2 cellular contexts compared by ENCODE assay signal in genomic region chr13:49936085-49936942, GRCh38.
TF ChIP-seq lines count a peak whose summit lies in the region.

SPRYD7 (minus strand) TSS chr13:49936340; CDS start chr13:49936235, 105 bp downstream.

TF ChIP-seq in A549, 52 proteins besides CTCF, POLR2A, EP300 and RAD21 (continued from another document):
- TF ChIP-seq, protein P1, sequence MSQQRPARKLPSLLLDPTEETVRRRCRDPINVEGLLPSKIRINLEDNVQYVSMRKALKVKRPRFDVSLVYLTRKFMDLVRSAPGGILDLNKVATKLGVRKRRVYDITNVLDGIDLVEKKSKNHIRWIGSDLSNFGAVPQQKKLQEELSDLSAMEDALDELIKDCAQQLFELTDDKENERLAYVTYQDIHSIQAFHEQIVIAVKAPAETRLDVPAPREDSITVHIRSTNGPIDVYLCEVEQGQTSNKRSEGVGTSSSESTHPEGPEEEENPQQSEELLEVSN (IDR thresholded peaks at IDR 0.05; ENCODE audit: borderline replicate concordance, low read depth) = peak; percentile 34; the same call in 1 of the 2 replicates
- TF ChIP-seq CEBPB (IDR thresholded peaks at IDR 0.05) = no peak
- TF ChIP-seq MYC (IDR thresholded peaks at IDR 0.05; ENCODE audit: borderline replicate concordance, low read length) = 0 out of 2 replicates have a peak, but pooled peaks have one; percentile 61
- TF ChIP-seq SMC3 (IDR thresholded peaks at IDR 0.05) = peak; percentile 47; the same call in 2 of the 3 replicates
- no peak for TF ChIP-seq PBX3 (IDR thresholded peaks at IDR 0.05)
- TF ChIP-seq GATA3 (IDR thresholded peaks at IDR 0.05; ENCODE audit: borderline replicate concordance) = no peak
- no peak for TF ChIP-seq NPAS2 (CRISPR knock-in tag; IDR thresholded peaks at IDR 0.05; ENCODE audit: borderline replicate concordance)
- TF ChIP-seq ESRRA (IDR thresholded peaks at IDR 0.05; ENCODE audit: borderline replicate concordance, low read length) = no peak
- no peak for TF ChIP-seq ZC3H11A (IDR thresholded peaks at IDR 0.05)
- no peak for TF ChIP-seq NFE2L2 (conservative IDR thresholded peaks at IDR 0.05; ENCODE audit: low read length)
TF ChIP-seq in A549: peak in this region for 5.

TF ChIP-seq in K562, 482 proteins besides CTCF, POLR2A, EP300 and RAD21 (continued from another document and continues in another):
- TF ChIP-seq CTCFL (IDR thresholded peaks at IDR 0.05; ENCODE audit: borderline replicate concordance, insufficient read depth, low read depth, low read length, poor library complexity, severe bottlenecking) (peak; percentile 66), ZNF212 (CRISPR knock-in tag; IDR thresholded peaks at IDR 0.05) (no peak), HNRNPH1 (optimal IDR thresholded peaks at IDR 0.05; ENCODE audit: low read depth, low read length) (no peak), FOXK1 (CRISPR knock-in tag; IDR thresholded peaks at IDR 0.05; ENCODE audit: borderline replicate concordance) (no peak), CREB3 (tag; conservative IDR thresholded peaks at IDR 0.05; ENCODE audit: low read depth) (no peak), ZNF764 (CRISPR knock-in tag; IDR thresholded peaks at IDR 0.05; ENCODE audit: low read depth) (peak; percentile 72; the same call in 1 of the 2 replicates), ZNF3 (CRISPR knock-in tag; IDR thresholded peaks at IDR 0.05) (no peak), BCL6 (CRISPR knock-in tag; IDR thresholded peaks at IDR 0.05) (no peak), THAP12 (CRISPR knock-in tag; IDR thresholded peaks at IDR 0.05) (peak; percentile 98), E2F4 (CRISPR knock-in tag; IDR thresholded peaks at IDR 0.05; ENCODE audit: low read depth) (0 out of 2 replicates have a peak, but pooled peaks have one; percentile 49), KLF13 (tag; IDR thresholded peaks at IDR 0.05; ENCODE audit: borderline replicate concordance, low read depth) (0 out of 2 replicates have a peak, but pooled peaks have one; percentile 6), RBBP5 (IDR thresholded peaks at IDR 0.05; ENCODE audit: borderline replicate concordance, insufficient read depth, low read length, poor library complexity, severe bottlenecking) (peak; percentile 49), DMBX1 (CRISPR knock-in tag; IDR thresholded peaks at IDR 0.05; ENCODE audit: borderline replicate concordance) (no peak), PRPF4 (IDR thresholded peaks at IDR 0.05; ENCODE audit: insufficient read depth, low read depth, low read length, poor library complexity, severe bottlenecking) (peak; percentile 25), FIP1L1 (IDR thresholded peaks at IDR 0.05; ENCODE audit: low read depth, low read length, poor library complexity, severe bottlenecking) (peak; percentile 82), XRCC5 (IDR thresholded peaks at IDR 0.05; ENCODE audit: low read depth, low read length) (peak; percentile 84), ADNP (tag; IDR thresholded peaks at IDR 0.05) (peak; percentile 63), ZNF592 (IDR thresholded peaks at IDR 0.05) (no peak), SOX6 (IDR thresholded peaks at IDR 0.05) (peak; percentile 49), ARHGAP35 (IDR thresholded peaks at IDR 0.05; ENCODE audit: partially characterized antibody) (no peak), SMC3 (conservative IDR thresholded peaks at IDR 0.05; ENCODE audit: insufficient read depth, low read depth, low read length) (0 out of 2 replicates have a peak, but pooled peaks have one; percentile 25), CBX1 (IDR thresholded peaks at IDR 0.05; ENCODE audit: low read depth) (peak; percentile 92), ETV6 (IDR thresholded peaks at IDR 0.05; ENCODE audit: borderline replicate concordance in 1 of 2, low read depth in 2 of 2, low read length in 1 of 2) (no peak), ETV6 (CRISPR knock-in tag; IDR thresholded peaks at IDR 0.05; ENCODE audit: borderline replicate concordance) (no peak), SP2 (IDR thresholded peaks at IDR 0.05; ENCODE audit: extremely low read depth, low read depth, low read length, poor library complexity, severe bottlenecking) (peak; percentile 74), ZNF695 (CRISPR knock-in tag; IDR thresholded peaks at IDR 0.05) (no peak), RAD51 (IDR thresholded peaks at IDR 0.05; ENCODE audit: borderline replicate concordance, low read depth) (no peak), MBD2 (IDR thresholded peaks at IDR 0.05; ENCODE audit: borderline replicate concordance, low read depth) (peak; percentile 50; the same call in 1 of the 2 replicates), DPF2 (IDR thresholded peaks at IDR 0.05) (no peak), CREM (IDR thresholded peaks at IDR 0.05; ENCODE audit: low read depth) (peak; percentile 60), ZNF696 (CRISPR knock-in tag; conservative IDR thresholded peaks at IDR 0.05) (no peak)
- TF ChIP-seq, protein P2, sequence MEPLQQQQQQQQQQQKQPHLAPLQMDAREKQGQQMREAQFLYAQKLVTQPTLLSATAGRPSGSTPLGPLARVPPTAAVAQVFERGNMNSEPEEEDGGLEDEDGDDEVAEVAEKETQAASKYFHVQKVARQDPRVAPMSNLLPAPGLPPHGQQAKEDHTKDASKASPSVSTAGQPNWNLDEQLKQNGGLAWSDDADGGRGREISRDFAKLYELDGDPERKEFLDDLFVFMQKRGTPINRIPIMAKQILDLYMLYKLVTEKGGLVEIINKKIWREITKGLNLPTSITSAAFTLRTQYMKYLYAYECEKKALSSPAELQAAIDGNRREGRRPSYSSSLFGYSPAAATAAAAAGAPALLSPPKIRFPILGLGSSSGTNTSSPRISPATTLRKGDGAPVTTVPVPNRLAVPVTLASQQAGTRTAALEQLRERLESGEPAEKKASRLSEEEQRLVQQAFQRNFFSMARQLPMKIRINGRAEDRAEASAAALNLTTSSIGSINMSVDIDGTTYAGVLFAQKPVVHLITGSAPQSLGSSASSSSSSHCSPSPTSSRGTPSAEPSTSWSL (CRISPR knock-in tag; IDR thresholded peaks at IDR 0.05; ENCODE audit: borderline replicate concordance) = no peak
- TF ChIP-seq, protein P3, sequence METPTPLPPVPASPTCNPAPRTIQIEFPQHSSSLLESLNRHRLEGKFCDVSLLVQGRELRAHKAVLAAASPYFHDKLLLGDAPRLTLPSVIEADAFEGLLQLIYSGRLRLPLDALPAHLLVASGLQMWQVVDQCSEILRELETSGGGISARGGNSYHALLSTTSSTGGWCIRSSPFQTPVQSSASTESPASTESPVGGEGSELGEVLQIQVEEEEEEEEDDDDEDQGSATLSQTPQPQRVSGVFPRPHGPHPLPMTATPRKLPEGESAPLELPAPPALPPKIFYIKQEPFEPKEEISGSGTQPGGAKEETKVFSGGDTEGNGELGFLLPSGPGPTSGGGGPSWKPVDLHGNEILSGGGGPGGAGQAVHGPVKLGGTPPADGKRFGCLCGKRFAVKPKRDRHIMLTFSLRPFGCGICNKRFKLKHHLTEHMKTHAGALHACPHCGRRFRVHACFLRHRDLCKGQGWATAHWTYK (CRISPR knock-in tag; IDR thresholded peaks at IDR 0.05) = 0 out of 2 replicates have a peak, but pooled peaks have one; percentile 17
- TF ChIP-seq, protein P4, sequence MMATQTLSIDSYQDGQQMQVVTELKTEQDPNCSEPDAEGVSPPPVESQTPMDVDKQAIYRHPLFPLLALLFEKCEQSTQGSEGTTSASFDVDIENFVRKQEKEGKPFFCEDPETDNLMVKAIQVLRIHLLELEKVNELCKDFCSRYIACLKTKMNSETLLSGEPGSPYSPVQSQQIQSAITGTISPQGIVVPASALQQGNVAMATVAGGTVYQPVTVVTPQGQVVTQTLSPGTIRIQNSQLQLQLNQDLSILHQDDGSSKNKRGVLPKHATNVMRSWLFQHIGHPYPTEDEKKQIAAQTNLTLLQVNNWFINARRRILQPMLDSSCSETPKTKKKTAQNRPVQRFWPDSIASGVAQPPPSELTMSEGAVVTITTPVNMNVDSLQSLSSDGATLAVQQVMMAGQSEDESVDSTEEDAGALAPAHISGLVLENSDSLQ (IDR thresholded peaks at IDR 0.05) = peak; percentile 78
